Comparison of ENCODE assay signal across 8 cellular contexts in genomic region chr7:105877736-105878135, GRCh38. TPM values are rescaled to one million over a fixed set of nuclear protein-coding genes. Genes with fewer than 3 reads are reported as not detected.
DNase-seq lines count a peak whose midpoint lies in the region; ATAC-seq and TF ChIP-seq lines count a peak whose summit lies in the region.

No MANE protein-coding gene starts in this region.

- ATAC-seq in stimulated activated naive CD8-positive, alpha-beta T cell treated with anti-CD3 and anti-CD28 coated beads, Interleukin-15, Interleukin-2, amounts not matched to agents 100 U/mL and 50 U/mL, for 24 hours, result no peak
- ATAC-seq in mucosa of descending colon (no peak), aorta (ENCODE audit: low FRiP score) (no peak), GM18868 (IDR thresholded peaks at IDR 0.05; ENCODE audit: unreplicated experiment) (no peak)

- H3K4me3 ChIP-seq in breast epithelium, result peak overlapping the region; percentile 65 to 96 (median 78)
- H3K4me3 ChIP-seq in mucosa of descending colon, result peak overlapping the region; percentile 51
- peak overlapping the region; percentile 32 to 71 for H3K4me3 ChIP-seq in aorta (ENCODE audit: low read length in 2 of 2)

- H3K9me3 ChIP-seq in breast epithelium, result no peaks in the 10 kb centered on the region
- no peaks in the 10 kb centered on the region for H3K9me3 ChIP-seq in mucosa of descending colon
- no peaks in the 10 kb centered on the region for H3K9me3 ChIP-seq in aorta (ENCODE audit: control insufficient read depth, low read length)

- H3K4me1 ChIP-seq in breast epithelium (peaks cover 0 to 6% of the 10 kb centered on the region in 2 donors), mucosa of descending colon (ENCODE audit: low read depth) (peaks cover 20% of the 10 kb centered on the region), aorta (ENCODE audit: control insufficient read depth in 1 of 2, insufficient read depth in 2 of 2, low read length in 2 of 2) (peaks cover 0 to 4% of the 10 kb centered on the region in 2 donors)

- no peak for TF ChIP-seq POLR2A in breast epithelium (IDR thresholded peaks at IDR 0.05)

- no peak for DNase-seq in stimulated activated naive CD8-positive, alpha-beta T cell treated with anti-CD3 and anti-CD28 coated beads, Interleukin-15, Interleukin-2, amounts not matched to agents 100 U/mL and 50 U/mL, for 24 hours
- no peak for DNase-seq in breast epithelium (ENCODE audit: low spot score in 2 of 2)
- DNase-seq in mucosa of descending colon, result peak in 1 of 3 donors; percentile 18
- no peak for DNase-seq in aorta
- DNase-seq in KG1 (lab: John Stamatoyannopoulos, UW), result no peak
- DNase-seq in activated CD4-positive, CD25-positive, alpha-beta regulatory T cell (lab: John Stamatoyannopoulos, UW), result no peak

- H3K4me1 Mint-ChIP-seq in stimulated activated naive CD8-positive, alpha-beta T cell treated with anti-CD3 and anti-CD28 coated beads, Interleukin-15, Interleukin-2, amounts not matched to agents 100 ng/mL and 50 ng/mL, for 24 hours (ENCODE audit: low read depth), result peaks cover 51% of the 10 kb centered on the region

- H3K4me3 Mint-ChIP-seq in stimulated activated naive CD8-positive, alpha-beta T cell treated with anti-CD3 and anti-CD28 coated beads, Interleukin-15, Interleukin-2, amounts not matched to agents 100 ng/mL and 50 ng/mL, for 24 hours, result peak overlapping the region; percentile 81

- H3K36me3 Mint-ChIP-seq in stimulated activated naive CD8-positive, alpha-beta T cell treated with anti-CD3 and anti-CD28 coated beads, Interleukin-15, Interleukin-2, amounts not matched to agents 100 ng/mL and 50 ng/mL, for 24 hours (ENCODE audit: low read depth), result no peaks in the 10 kb centered on the region

- H3K27me3 ChIP-seq in breast epithelium, result no peaks in the 10 kb centered on the region
- no peaks in the 10 kb centered on the region for H3K27me3 ChIP-seq in aorta (ENCODE audit: control insufficient read depth in 1 of 2, insufficient read depth in 2 of 2, low read length in 1 of 2)

- H3K36me3 ChIP-seq in breast epithelium (no peaks in the 10 kb centered on the region), mucosa of descending colon (ENCODE audit: low read depth) (no peaks in the 10 kb centered on the region), aorta (ENCODE audit: control insufficient read depth in 1 of 2, insufficient read depth in 2 of 2, low read length in 1 of 2) (no peaks in the 10 kb centered on the region)

- peaks cover 8% of the 10 kb centered on the region for H3K27me3 Mint-ChIP-seq in stimulated activated naive CD8-positive, alpha-beta T cell treated with anti-CD3 and anti-CD28 coated beads, Interleukin-15, Interleukin-2, amounts not matched to agents 100 ng/mL and 50 ng/mL, for 24 hours

- H3K27ac ChIP-seq in breast epithelium (no peak overlapping the region), aorta (ENCODE audit: low read depth in 1 of 2, low read length in 2 of 2) (no peak overlapping the region)

- TF ChIP-seq CTCF in breast epithelium (IDR thresholded peaks at IDR 0.05) (no peak), mucosa of descending colon (IDR thresholded peaks at IDR 0.05) (no peak)

- no peak overlapping the region for H3K27ac Mint-ChIP-seq in stimulated activated naive CD8-positive, alpha-beta T cell treated with anti-CD3 and anti-CD28 coated beads, Interleukin-15, Interleukin-2, amounts not matched to agents 100 ng/mL and 50 ng/mL, for 24 hours

- no peaks in the 10 kb centered on the region for H3K9me3 Mint-ChIP-seq in stimulated activated naive CD8-positive, alpha-beta T cell treated with anti-CD3 and anti-CD28 coated beads, Interleukin-15, Interleukin-2, amounts not matched to agents 100 ng/mL and 50 ng/mL, for 24 hours

- intact Hi-C loops in breast epithelium (cut with DNase I; ENCODE audit: low total_unique reads) (loop anchor here (1.0 kb wide), 1 partner anchor 26 kb away; no protein-coding TSS in a partner anchor), mucosa of descending colon (cut with DNase I, micrococcal nuclease) (loop anchor here in 1 of 2 donors (10.0 kb wide), 1 partner anchor 113 kb away; no protein-coding TSS in a partner anchor), aorta (cut with DNase I) (loop anchor here (2.0 to 10.0 kb wide), 3 partner anchors 130 to 203 kb away; no protein-coding TSS in a partner anchor)

- 57 to 59% methylated on average over 10 of the region's 10 CpGs for WGBS in aorta, 2 donors

RNA-seq across cellular contexts. Expression of gene ATXN7L1, which starts 1.3 kb away (rescaled TPM):
- 10 to 100 TPM; 10.7 to 18.4 (median 12.5) TPM for total RNA-seq in breast epithelium
- 10 to 100 TPM; 19.7 to 29.5 (median 26.0) TPM for total RNA-seq in mucosa of descending colon
- total RNA-seq in aorta, result 10 to 100 TPM; 12.8 to 20.1 TPM
- polyA plus RNA-seq in aorta, result 1 to 10 TPM; 2.5 to 3.9 TPM
